27 cellular contexts compared by ENCODE assay signal in the genomic region with DNA sequence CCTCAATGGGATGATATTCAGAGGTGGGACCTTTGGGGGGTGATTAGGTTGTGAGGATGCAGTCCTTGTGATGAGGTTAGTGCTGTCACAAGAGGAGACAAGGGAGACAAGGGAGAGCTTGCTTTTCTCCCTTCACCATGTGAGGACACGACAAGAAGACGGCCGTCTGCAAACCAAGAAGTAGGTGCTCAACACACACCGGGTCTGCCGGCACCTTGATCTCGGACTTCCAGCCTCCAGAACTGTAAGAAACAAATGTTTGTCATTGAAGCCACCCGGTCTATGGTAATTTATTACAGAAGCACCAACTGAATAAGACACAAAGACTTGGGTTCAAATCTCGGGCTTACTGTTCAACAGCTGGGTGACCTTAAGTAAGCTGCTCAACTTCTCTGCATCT.
"Had no signal": no experiment of that assay in that cellular context is flagged by ENCODE, and none has a peak within 500 bp of the region (broad histone marks: within the 10 kb centered on the region; RNA-seq: fewer than 3 reads in every experiment).

No MANE protein-coding gene starts in this region.

- H3K4me1 ChIP-seq: stomach, suprapubic skin, testis, thyroid gland, tibial artery, tibial nerve, transverse colon, upper lobe of left lung, upper lobe of right lung, uterus, vagina had no signal

- FAIRE-seq: urothelium cell line had no signal

- H3K9me3 ChIP-seq: stomach, suprapubic skin, testis, thoracic aorta, thyroid gland, tibial artery, tibial nerve, transverse colon, upper lobe of left lung, upper lobe of right lung, uterus, vagina had no signal

- H3K4me3 ChIP-seq: stomach, suprapubic skin, testis, thoracic aorta, thyroid gland, tibial artery, tibial nerve, transverse colon, upper lobe of left lung, upper lobe of right lung, uterus, vagina had no signal

- H3K27me3 ChIP-seq: stomach, suprapubic skin, testis, thyroid gland, tibial artery, tibial nerve, transverse colon, upper lobe of left lung, upper lobe of right lung, uterus, vagina had no signal

- DNase-seq: stimulated activated CD4-positive, alpha-beta T cell treated with anti-CD3 and anti-CD28 coated beads, Interleukin-2, amount 100 ng/mL, for 48 hours; stimulated activated CD4-positive, alpha-beta T cell treated with anti-CD3 and anti-CD28 coated beads, Interleukin-4, amount 100 ng/mL, for 1 hour; stimulated activated CD4-positive, alpha-beta T cell treated with anti-CD3 and anti-CD28 coated beads, Interleukin-4, amount 100 ng/mL, for 24 hours; stimulated activated CD4-positive, alpha-beta T cell treated with anti-CD3 and anti-CD28 coated beads, Interleukin-4, amount 100 ng/mL, for 4 hours; stimulated activated CD8-positive, alpha-beta memory T cell treated with anti-CD3 and anti-CD28 coated beads, Interleukin-4, amount 100 ng/mL, for 48 hours; stimulated activated naive B cell treated with anti-CD40 and anti-IgM and Interleukin-4, amounts not matched to agents 10 μg/mL and 1 μg/mL and 100 μg/mL, for 72 hours; stimulated activated naive CD4-positive, alpha-beta T cell; stimulated activated naive CD4-positive, alpha-beta T cell treated with Interleukin-2 at 50 U/mL for 16 hours; stimulated activated naive CD8-positive, alpha-beta T cell treated with anti-CD3 and anti-CD28 coated beads, Interleukin-15, amount 100 ng/mL, for 72 hours; stimulated activated naive CD8-positive, alpha-beta T cell treated with anti-CD3 and anti-CD28 coated beads, Interleukin-15, Interleukin-2, amounts not matched to agents 100 U/mL and 50 U/mL, for 24 hours; stomach; substantia nigra; testis; thyroid gland; tibial artery; transverse colon; trophoblast cell; upper lobe of left lung; upper lobe of right lung; uterus had no signal

- ATAC-seq: stimulated activated effector memory CD8-positive, alpha-beta T cell treated with anti-CD3 and anti-CD28 coated beads, Interleukin-12 subunit alpha, Interleukin-12 subunit beta, amount 100 ng/mL, for 72 hours; stimulated activated memory B cell treated with anti-CD40 and anti-IgM and Interleukin-4, amounts not matched to agents 10 μg/mL and 1 μg/mL and 100 μg/mL, for 72 hours; stimulated activated naive B cell treated with anti-CD40 and anti-IgM and Interleukin-4, amounts not matched to agents 10 μg/mL and 1 μg/mL and 100 μg/mL, for 72 hours; stimulated activated naive CD8-positive, alpha-beta T cell treated with anti-CD3 and anti-CD28 coated beads, Interleukin-15, amount 100 ng/mL, for 72 hours; stimulated activated naive CD8-positive, alpha-beta T cell treated with anti-CD3 and anti-CD28 coated beads, Interleukin-15, Interleukin-2, amounts not matched to agents 100 U/mL and 50 U/mL, for 24 hours; upper lobe of right lung had no signal

- H3K27ac ChIP-seq: stomach, suprapubic skin, testis, thoracic aorta, thyroid gland, tibial artery, tibial nerve, transverse colon, upper lobe of left lung, upper lobe of right lung, uterus, vagina had no signal

- H3K36me3 ChIP-seq: stomach, suprapubic skin, thoracic aorta, thyroid gland, tibial artery, tibial nerve, transverse colon, upper lobe of left lung, upper lobe of right lung, uterus, vagina had no signal
